ENCODE assay signal across 20 cellular contexts in the genomic region with DNA sequence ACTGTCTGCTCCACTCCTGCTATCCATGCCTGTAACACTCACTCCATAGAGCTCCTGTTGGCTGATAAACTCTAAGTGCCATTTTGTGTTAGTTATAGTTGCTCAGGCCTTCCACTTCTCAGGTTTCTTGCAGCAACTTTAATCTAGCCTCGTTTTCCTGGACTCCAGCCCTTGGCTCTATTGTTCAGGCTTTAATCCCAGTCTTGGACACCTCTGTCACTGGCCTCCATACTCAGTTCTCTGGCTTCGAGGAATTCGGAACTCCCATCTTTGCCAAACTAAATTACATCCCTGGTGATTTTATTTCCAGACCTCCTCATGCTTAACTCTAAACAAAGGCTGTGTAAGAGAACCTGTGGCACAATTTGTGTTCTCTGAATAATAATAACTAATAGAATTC. TPM values are rescaled to one million over a fixed set of nuclear protein-coding genes. Genes with fewer than 3 reads are reported as not detected.
"Had no signal": no experiment of that assay in that cellular context is flagged by ENCODE, and none has a peak within 500 bp of the region (broad histone marks: within the 10 kb centered on the region; RNA-seq: fewer than 3 reads in every experiment).

No MANE protein-coding gene starts in this region.

- H3K36me3 Mint-ChIP-seq: mesothelial cell of epicardium had no signal

- H3K4me3 Mint-ChIP-seq: mesothelial cell of epicardium; naive thymus-derived CD4-positive, alpha-beta T cell; nephron; stimulated activated naive B cell treated with anti-CD40 and anti-IgM and Interleukin-4, amounts not matched to agents 10 μg/mL and 1 μg/mL and 100 μg/mL, for 72 hours; stimulated activated naive CD8-positive, alpha-beta T cell treated with anti-CD3 and anti-CD28 coated beads, Interleukin-15, Interleukin-2, amounts not matched to agents 100 ng/mL and 50 ng/mL, for 24 hours had no signal

- H3K9me3 Mint-ChIP-seq: mesothelial cell of epicardium; nephron; stimulated activated naive B cell treated with anti-CD40 and anti-IgM and Interleukin-4, amounts not matched to agents 10 μg/mL and 1 μg/mL and 100 μg/mL, for 72 hours; stimulated activated naive CD8-positive, alpha-beta T cell treated with anti-CD3 and anti-CD28 coated beads, Interleukin-15, Interleukin-2, amounts not matched to agents 100 ng/mL and 50 ng/mL, for 24 hours had no signal

- H3K27me3 ChIP-seq: esophagus muscularis mucosa, ovary, sigmoid colon, spleen, suprapubic skin, vagina had no signal

- H3K27ac ChIP-seq: esophagus muscularis mucosa, ovary, psoas muscle, sigmoid colon, spleen, suprapubic skin, vagina had no signal

- H3K27me3 Mint-ChIP-seq: naive thymus-derived CD4-positive, alpha-beta T cell; stimulated activated naive B cell treated with anti-CD40 and anti-IgM and Interleukin-4, amounts not matched to agents 10 μg/mL and 1 μg/mL and 100 μg/mL, for 72 hours; stimulated activated naive CD8-positive, alpha-beta T cell treated with anti-CD3 and anti-CD28 coated beads, Interleukin-15, Interleukin-2, amounts not matched to agents 100 ng/mL and 50 ng/mL, for 24 hours had no signal

- H3K9me3 ChIP-seq: esophagus muscularis mucosa, ovary, psoas muscle, sigmoid colon, spleen, suprapubic skin, vagina had no signal

- H3K27ac Mint-ChIP-seq: mesothelial cell of epicardium; nephron; stimulated activated naive B cell treated with anti-CD40 and anti-IgM and Interleukin-4, amounts not matched to agents 10 μg/mL and 1 μg/mL and 100 μg/mL, for 72 hours; stimulated activated naive CD8-positive, alpha-beta T cell treated with anti-CD3 and anti-CD28 coated beads, Interleukin-15, Interleukin-2, amounts not matched to agents 100 ng/mL and 50 ng/mL, for 24 hours had no signal

- DNase-seq: dermis blood vessel endothelial cell; effector memory CD4-positive, alpha-beta T cell; mesenchymal stem cell; naive thymus-derived CD4-positive, alpha-beta T cell; occipital lobe; ovary; posterior cingulate gyrus; psoas muscle; sigmoid colon; spleen; stimulated activated CD4-positive, alpha-beta T cell treated with anti-CD3 and anti-CD28 coated beads, Interleukin-4, amount 100 ng/mL, for 4 hours; stimulated activated naive B cell treated with anti-CD40 and anti-IgM and Interleukin-4, amounts not matched to agents 10 μg/mL and 1 μg/mL and 100 μg/mL, for 72 hours; trophoblast cell had no signal

- ATAC-seq: naive thymus-derived CD4-positive, alpha-beta T cell; psoas muscle; stimulated activated naive B cell treated with anti-CD40 and anti-IgM and Interleukin-4, amounts not matched to agents 10 μg/mL and 1 μg/mL and 100 μg/mL, for 72 hours had no signal

- H3K4me1 Mint-ChIP-seq: mesothelial cell of epicardium, nephron had no signal

RNA-seq across cellular contexts. Expression of a gene that starts 39.8 kb away (rescaled TPM):
- total RNA-seq: endothelial cell of umbilical vein had no signal
